In the genomic region with DNA sequence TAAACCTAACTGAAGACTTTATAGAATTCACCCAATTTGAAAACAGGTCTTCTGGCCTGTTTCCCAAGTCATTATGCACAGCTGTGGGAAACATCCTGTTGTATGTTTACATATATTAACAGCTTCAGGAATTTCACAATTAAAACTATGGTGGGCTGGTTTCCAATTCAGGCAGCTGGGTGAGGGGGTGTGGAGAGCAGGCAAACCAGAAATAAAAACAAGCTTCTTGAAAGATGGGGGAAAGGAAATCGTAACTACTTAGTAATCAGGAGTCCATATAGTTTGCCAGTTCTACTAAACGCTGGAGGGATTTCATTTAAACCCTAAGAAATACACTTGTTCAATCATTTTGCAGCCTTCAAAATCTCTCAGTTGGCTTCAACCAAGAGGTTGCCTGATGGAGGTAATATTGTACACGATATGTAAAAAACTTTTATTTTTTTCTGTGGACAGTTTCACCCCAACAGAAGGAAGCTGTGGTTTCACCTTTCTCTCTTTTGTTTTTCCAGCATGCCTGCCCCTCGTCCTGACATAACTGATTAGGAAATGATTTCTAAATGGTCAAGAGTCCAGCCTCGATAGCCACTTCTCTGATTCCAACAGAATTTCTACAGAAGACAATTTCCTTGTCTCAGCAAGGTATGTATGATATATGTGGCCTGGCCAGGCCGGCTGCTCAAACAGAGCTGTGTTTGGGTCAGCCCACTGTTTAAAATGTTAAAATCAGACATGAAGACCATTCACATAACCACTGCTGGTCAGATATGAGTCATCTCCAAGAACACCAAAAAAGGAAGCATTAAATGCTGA, we compare ENCODE assay signal across 9 cellular contexts. TPM values are rescaled to one million over a fixed set of nuclear protein-coding genes. Genes with fewer than 3 reads are reported as not detected.
DNase-seq lines count a peak whose midpoint lies in the region; ATAC-seq, FAIRE-seq and TF ChIP-seq lines count a peak whose summit lies in the region.
"Had no signal": no experiment of that assay in that cellular context is flagged by ENCODE, and none has a peak within 500 bp of the region (broad histone marks: within the 10 kb centered on the region; RNA-seq: fewer than 3 reads in every experiment).

No MANE protein-coding gene starts in this region.

- 18% methylated on average over 6 of the region's 6 CpGs for WGBS in GM12878 (ENCODE audit: insufficient coverage, insufficient replicate concordance, low lambda C conversion rate, missing lambda C conversion rate)
- 20% methylated on average over 2 of the region's 6 CpGs for WGBS in mesenchymal stem cell

- peak overlapping the region; percentile 34 to 62 for H3K18ac ChIP-seq in mesenchymal stem cell (ENCODE audit: low read depth in 1 of 2, low read length in 2 of 2)

- no peak for TF ChIP-seq POLR2A in GM12878 (IDR thresholded peaks at IDR 0.05; ENCODE audit: low read depth, low read length)

- H3K4ac ChIP-seq in mesenchymal stem cell (ENCODE audit: low read depth in 1 of 2, low read length in 2 of 2), result no peak overlapping the region

- H3K4me3 Mint-ChIP-seq in activated naive CD4-positive, alpha-beta T cell treated with anti-CD3 and anti-CD28 coated beads, Interleukin-2, amount 10 ng/mL, durations not matched to agents 7 days and 5 days, result no peak overlapping the region
- H3K4me3 Mint-ChIP-seq: activated naive CD8-positive, alpha-beta T cell treated with anti-CD3 and anti-CD28 coated beads, Interleukin-2, amount 10 ng/mL, durations not matched to agents 7 days and 5 days had no signal

- TF ChIP-seq CTCF in 22Rv1 (IDR thresholded peaks at IDR 0.05) (no peak), GM12878 (IDR thresholded peaks at IDR 0.05 in 2 of 3, conservative IDR thresholded peaks at IDR 0.05 in 1 of 3; ENCODE audit: control insufficient read depth in 2 of 3, extremely low read depth in 1 of 3, insufficient read depth in 1 of 3, low read depth in 3 of 3, low read length in 3 of 3) (no peak)

- intact Hi-C loops in GM12878 (cut with micrococcal nuclease; ENCODE audit: unreplicated experiment), result loop anchor here (2.0 kb wide), 1 partner anchor 52 kb away; no protein-coding TSS in a partner anchor

- DNase-seq in HTR-8/SVneo (ENCODE audit: insufficient read length, low spot score), result peak; percentile 57
- DNase-seq in GM12878 (ENCODE audit: low read depth, low spot score), result peak; percentile 17
- peak; percentile 92 for DNase-seq in mesenchymal stem cell
- no peak for DNase-seq in activated naive CD4-positive, alpha-beta T cell treated with anti-CD3 and anti-CD28 coated beads, Interleukin-2, amount 10 ng/mL, durations not matched to agents 7 days and 5 days
- no peak for DNase-seq in activated naive CD4-positive, alpha-beta T cell treated with Interleukin-2 at 50 U/mL for 16 hours
- DNase-seq: activated naive CD8-positive, alpha-beta T cell treated with anti-CD3 and anti-CD28 coated beads, Interleukin-2, amount 10 ng/mL, durations not matched to agents 7 days and 5 days had no signal

- H3K27ac Mint-ChIP-seq in activated naive CD4-positive, alpha-beta T cell treated with anti-CD3 and anti-CD28 coated beads, Interleukin-2, amount 10 ng/mL, durations not matched to agents 7 days and 5 days, result no peak overlapping the region
- H3K27ac Mint-ChIP-seq: activated naive CD8-positive, alpha-beta T cell treated with anti-CD3 and anti-CD28 coated beads, Interleukin-2, amount 10 ng/mL, durations not matched to agents 7 days and 5 days had no signal

- H3K27me3 ChIP-seq in GM12878 (replicated peaks in 1 of 2; ENCODE audit: control insufficient read depth in 2 of 2, insufficient read depth in 2 of 2, low read length in 1 of 2) (no peaks in the 10 kb centered on the region), mesenchymal stem cell (ENCODE audit: control insufficient read depth in 1 of 2, insufficient read depth in 1 of 2, low read length in 2 of 2) (no peaks in the 10 kb centered on the region)

- no peaks in the 10 kb centered on the region for H4K20me1 ChIP-seq in GM12878 (ENCODE audit: control insufficient read depth, insufficient read depth)

- H3K9me3 ChIP-seq in GM12878 (replicated peaks; ENCODE audit: control insufficient read depth, insufficient read depth, low read length) (no peaks in the 10 kb centered on the region), mesenchymal stem cell (ENCODE audit: control insufficient read depth, low read length) (no peaks in the 10 kb centered on the region)

- H3K4me2 ChIP-seq in GM12878 (ENCODE audit: control insufficient read depth, insufficient read depth), result peak overlapping the region; percentile 7; the same call in 1 of the 2 replicates
- H3K4me2 ChIP-seq in mesenchymal stem cell (ENCODE audit: low read length, poor library complexity, severe bottlenecking), result peak overlapping the region; percentile 45

- no peak for TF ChIP-seq EP300 in GM12878 (IDR thresholded peaks at IDR 0.05; ENCODE audit: borderline replicate concordance in 1 of 2, control insufficient read depth in 1 of 2, low read depth in 2 of 2, low read length in 2 of 2)

- H4K8ac ChIP-seq in mesenchymal stem cell (ENCODE audit: low read length), result no peak overlapping the region

- H3K4me3 ChIP-seq in GM12878, result no peak overlapping the region
- peak overlapping the region in 1 of 2 experiments; percentile 53 for H3K4me3 ChIP-seq in mesenchymal stem cell (ENCODE audit: insufficient read depth in 1 of 2, low read depth in 1 of 2, low read length in 2 of 2)

- no peak overlapping the region for H4K91ac ChIP-seq in mesenchymal stem cell (ENCODE audit: low read length)

- in situ Hi-C loops in GM12878 (cut with MboI), result no loop called here

- H3K4me1 Mint-ChIP-seq in activated naive CD4-positive, alpha-beta T cell treated with anti-CD3 and anti-CD28 coated beads, Interleukin-2, amount 10 ng/mL, durations not matched to agents 7 days and 5 days, result peaks cover 10% of the 10 kb centered on the region

- FAIRE-seq in HTR-8/SVneo (lab: Jason Lieb, UNC) (no peak), GM12878 (lab: Jason Lieb, UNC) (peak; percentile 44)

- no peaks in the 10 kb centered on the region for H3K79me2 ChIP-seq in GM12878 (ENCODE audit: control insufficient read depth, insufficient read depth, low read length)

- H3K23ac ChIP-seq in mesenchymal stem cell (ENCODE audit: low read length in 2 of 2), result no peak overlapping the region

- H2AFZ ChIP-seq in GM12878 (ENCODE audit: control insufficient read depth, low read depth, low read length) (no peak overlapping the region), mesenchymal stem cell (ENCODE audit: low read depth, low read length) (no peak overlapping the region)

- CTCF ChIA-PET in GM12878 (lab: Yijun Ruan, JAX), result interaction anchor here (1.4 kb wide), 1 partner anchor 9 kb away, joined by 3 read pairs; no protein-coding TSS in a partner anchor
- CTCF ChIA-PET in activated naive CD4-positive, alpha-beta T cell treated with anti-CD3 and anti-CD28 coated beads, Interleukin-2, amount 10 ng/mL, durations not matched to agents 7 days and 5 days (lab: Charles Lee), result no interaction called here

- no peak for TF ChIP-seq RAD21 in GM12878 (IDR thresholded peaks at IDR 0.05; ENCODE audit: insufficient read depth, low read depth, low read length)

- H3K27ac ChIP-seq in 22Rv1 (0 out of 2 replicates have a peak overlapping the region, but pooled peaks have one; percentile 9), GM12878 (ENCODE audit: control insufficient read depth, insufficient read depth) (no peak overlapping the region; the same call in 1 of the 2 replicates), mesenchymal stem cell (ENCODE audit: low read length, poor library complexity, severe bottlenecking) (peak overlapping the region; percentile 99)

- peak overlapping the region; percentile 65 for H2AK5ac ChIP-seq in mesenchymal stem cell (ENCODE audit: low read length, severe bottlenecking)

- no peaks in the 10 kb centered on the region for H3K9me3 Mint-ChIP-seq in activated naive CD4-positive, alpha-beta T cell treated with anti-CD3 and anti-CD28 coated beads, Interleukin-2, amount 10 ng/mL, durations not matched to agents 7 days and 5 days
- H3K9me3 Mint-ChIP-seq: activated naive CD8-positive, alpha-beta T cell treated with anti-CD3 and anti-CD28 coated beads, Interleukin-2, amount 10 ng/mL, durations not matched to agents 7 days and 5 days had no signal

- peak; percentile 86 for ATAC-seq in GM19372 (IDR thresholded peaks at IDR 0.05; ENCODE audit: low read depth, unreplicated experiment)
- peak; percentile 96 for ATAC-seq in GM12878
- no peak for ATAC-seq in GM21576 (IDR thresholded peaks at IDR 0.05; ENCODE audit: unreplicated experiment)

- no TSS peak for BruUV-seq in GM12878 (replicated peaks; lab: Mats Ljungman, UMichigan)

- H3K36me3 ChIP-seq in GM12878 (ENCODE audit: control insufficient read depth in 2 of 2, insufficient read depth in 2 of 2, low read length in 1 of 2), result no peaks in the 10 kb centered on the region
- no peaks in the 10 kb centered on the region for H3K36me3 ChIP-seq in mesenchymal stem cell (ENCODE audit: control insufficient read depth in 1 of 2, insufficient read depth in 2 of 2, low read depth in 1 of 2, low read length in 2 of 2)

- H2BK12ac ChIP-seq in mesenchymal stem cell (ENCODE audit: low read length in 2 of 2), result peak overlapping the region in 1 of 2 experiments; percentile 42

- RAD21 ChIA-PET in GM12878 (lab: Charles Lee; ENCODE audit: unreplicated experiment), result interaction anchor here (1.0 kb wide), 1 partner anchor 251 kb away, joined by 3 read pairs; no protein-coding TSS in a partner anchor

- peaks cover 3% of the 10 kb centered on the region; the same call in 1 of the 2 replicates for H3K4me1 ChIP-seq in GM12878 (ENCODE audit: control insufficient read depth, insufficient read depth, low read length)
- peaks cover 17% of the 10 kb centered on the region for H3K4me1 ChIP-seq in mesenchymal stem cell (ENCODE audit: control insufficient read depth, insufficient read depth, low read depth, low read length)

- no peak overlapping the region for H3K14ac ChIP-seq in mesenchymal stem cell (ENCODE audit: low read length in 2 of 2)

- POLR2A ChIA-PET in GM12878 (lab: Charles Lee), result interaction anchor here (1.3 kb wide), 1 partner anchor 11 kb away, joined by 3 read pairs; no protein-coding TSS in a partner anchor

- H2BK15ac ChIP-seq in mesenchymal stem cell (ENCODE audit: low read depth, poor library complexity, severe bottlenecking), result no peak overlapping the region

- no peaks in the 10 kb centered on the region for H3K36me3 Mint-ChIP-seq in activated naive CD4-positive, alpha-beta T cell treated with anti-CD3 and anti-CD28 coated beads, Interleukin-2, amount 10 ng/mL, durations not matched to agents 7 days and 5 days
- H3K36me3 Mint-ChIP-seq: activated naive CD8-positive, alpha-beta T cell treated with anti-CD3 and anti-CD28 coated beads, Interleukin-2, amount 10 ng/mL, durations not matched to agents 7 days and 5 days had no signal

- H3K27me3 Mint-ChIP-seq in activated naive CD4-positive, alpha-beta T cell treated with anti-CD3 and anti-CD28 coated beads, Interleukin-2, amount 10 ng/mL, durations not matched to agents 7 days and 5 days, result peaks cover 4% of the 10 kb centered on the region
- H3K27me3 Mint-ChIP-seq: activated naive CD8-positive, alpha-beta T cell treated with anti-CD3 and anti-CD28 coated beads, Interleukin-2, amount 10 ng/mL, durations not matched to agents 7 days and 5 days had no signal

- SMC1A ChIA-PET in GM12878 (lab: Charles Lee; ENCODE audit: uncharacterized antibody, unreplicated experiment), result interaction anchor here (0.8 to 2.4 kb wide), 7 partner anchors 13 to 150 kb away, joined by 3 to 10 read pairs (median 4); no protein-coding TSS in a partner anchor

- peaks cover 1% of the 10 kb centered on the region for H3K79me1 ChIP-seq in mesenchymal stem cell (replicated peaks; ENCODE audit: low read length, poor library complexity, severe bottlenecking)

- H3K9ac ChIP-seq in GM12878 (ENCODE audit: control insufficient read depth, insufficient read depth, low read length) (no peak overlapping the region), mesenchymal stem cell (ENCODE audit: low read length) (peak overlapping the region; percentile 72)

- H2BK120ac ChIP-seq in mesenchymal stem cell (ENCODE audit: low read depth, low read length), result peak overlapping the region; percentile 49

- H2BK5ac ChIP-seq in mesenchymal stem cell (ENCODE audit: low read depth, low read length, poor library complexity, severe bottlenecking), result peak overlapping the region; percentile 92

RNA-seq across cellular contexts. Expression of a gene that starts 22.6 kb away (rescaled TPM):
- 0.96 and 1.5 TPM in 2 replicates for total RNA-seq in GM12878 (2013; cell fraction: nucleolus; rRNA removed)
- total RNA-seq in GM12878 (2014; rRNA removed), result under 0.01 and 0.06 TPM in 2 replicates
- 0.09 and 0.18 TPM in 2 replicates for total RNA-seq in GM12878 (2014; rRNA removed; fragmentation: Illumina TruSeq; extraction: Trizol)
- 0.16 and 0.23 TPM in 2 replicates for total RNA-seq in GM12878 (2021)
- polyA plus RNA-seq in GM12878 (2011; ENCODE audit: low read depth), result 0.13 TPM
- 0.37 and 0.78 TPM in 2 replicates for polyA plus RNA-seq in GM12878 (2011; rRNA removed)
- 0.31 and 0.38 TPM in 2 replicates for polyA plus RNA-seq in GM12878 (2011; cell fraction: cytosol; rRNA removed)
- polyA plus RNA-seq in GM12878 (2011; cell fraction: nucleus; rRNA removed), result 0.44 and 0.72 TPM in 2 replicates
- polyA plus RNA-seq in GM12878 (2012), result 0.43 and 0.48 TPM in 2 replicates
- polyA plus RNA-seq in GM12878 (2014; fragmentation: Illumina TruSeq; extraction: Trizol), result 0.08 and 0.21 TPM in 2 replicates
- polyA plus RNA-seq in GM12878 (2014; fragmentation: Nextera tagmentation; extraction: Ambion mirVana), result under 1 TPM; 0.03 to 0.05 TPM
- 0.04 and 0.12 TPM in 2 replicates for polyA plus RNA-seq in GM12878 (2014; rRNA removed)
- polyA plus RNA-seq in GM12878 (2016; fragmentation: Nextera tagmentation; extraction: Ambion mirVana), result under 1 TPM; 0.10 to 0.36 TPM
- 0.72 and 2.6 TPM in 2 replicates for polyA minus RNA-seq in GM12878 (2011; rRNA and poly(A)+ RNA removed)
- 1.7 TPM in 1 of 2 replicates, not detected in the other for polyA minus RNA-seq in GM12878 (2011; cell fraction: cytosol; rRNA and poly(A)+ RNA removed)
- polyA minus RNA-seq in GM12878 (2011; cell fraction: nucleus; rRNA and poly(A)+ RNA removed), result 0.12 and 0.57 TPM in 2 replicates
- polyA plus RNA-seq in mesenchymal stem cell (2013, experiment 1 of 2), result 4.3 TPM
- 4.2 TPM for polyA plus RNA-seq in mesenchymal stem cell (2013, experiment 2 of 2)

Comparison
In these comparisons a context has a peak if more than half of its experiments do, and no peak if none do; other contexts are left out.
1. DNase-seq: peak in HTR-8/SVneo (single experiment), GM12878 (single experiment) and mesenchymal stem cell (single experiment); none in activated naive CD4-positive, alpha-beta T cell treated with anti-CD3 and anti-CD28 coated beads, Interleukin-2, amount 10 ng/mL, durations not matched to agents 7 days and 5 days (single experiment) and activated naive CD4-positive, alpha-beta T cell treated with Interleukin-2 at 50 U/mL for 16 hours (single experiment).